8 cellular contexts compared by ENCODE assay signal in the genomic region with DNA sequence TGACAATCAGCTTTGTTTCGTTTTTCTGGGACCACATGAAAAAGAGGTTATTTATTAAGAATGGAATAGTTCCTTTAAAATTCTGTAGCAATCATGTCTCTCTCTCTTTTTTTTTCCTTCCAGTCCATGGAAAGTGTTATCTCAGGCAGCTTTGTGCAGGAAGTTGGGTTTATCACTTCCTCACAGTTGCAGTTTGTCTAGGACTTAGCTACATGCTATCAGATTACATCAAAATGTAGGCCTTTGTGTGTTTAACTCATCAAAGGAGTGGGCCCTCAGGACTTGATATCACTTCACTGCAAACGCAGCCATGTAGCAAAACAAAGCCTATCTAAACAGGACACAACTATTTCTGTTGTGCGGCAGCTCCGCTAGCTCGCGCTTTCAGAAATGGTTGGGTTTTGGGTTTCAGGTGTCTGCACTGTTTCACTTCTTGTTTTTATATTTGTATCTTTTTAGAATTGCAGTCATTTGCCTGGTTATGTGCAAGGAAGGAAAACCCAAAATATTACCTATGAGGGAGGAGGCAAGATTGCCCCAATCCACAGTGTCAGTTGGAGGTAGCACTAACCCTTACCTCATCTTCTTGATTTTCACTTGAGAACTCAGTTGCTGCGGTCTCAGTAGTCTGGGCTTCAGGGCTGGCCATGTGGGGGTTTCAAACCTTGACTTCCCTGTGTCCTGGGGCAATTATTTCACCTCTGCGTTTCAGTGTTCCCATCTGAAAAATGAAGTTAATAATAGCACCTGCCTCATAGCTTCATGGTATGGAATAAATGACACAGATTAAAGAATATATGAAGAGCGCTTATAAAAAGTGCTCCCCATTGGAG.
DNase-seq lines count a peak whose midpoint lies in the region; ATAC-seq and TF ChIP-seq lines count a peak whose summit lies in the region.

No MANE protein-coding gene starts in this region.

- POLR2A ChIA-PET in naive thymus-derived CD4-positive, alpha-beta T cell (lab: Charles Lee): no interaction called here

- H3K4me3 Mint-ChIP-seq in activated T-helper 1 cell treated with anti-CD3 and anti-CD28 coated beads, Interleukin-12 subunit alpha, Interleukin-12 subunit beta, Interleukin-2, Interleukin-4 antibody, amounts not matched to agents 30 ng/mL and 10 ng/mL and 1 ng/mL, durations not matched to agents 14 hours and 24 hours and 36 hours: no peak overlapping the region
- no peak overlapping the region for H3K4me3 Mint-ChIP-seq in naive thymus-derived CD4-positive, alpha-beta T cell
- H3K4me3 Mint-ChIP-seq in activated CD8-positive, alpha-beta memory T cell treated with anti-CD3 and anti-CD28 coated beads, Interleukin-2, amount 10 ng/mL, durations not matched to agents 7 days and 5 days: no peak overlapping the region

- TF ChIP-seq CTCF in GM12864 (IDR thresholded peaks at IDR 0.05; ENCODE audit: low read depth, low read length, missing control alignments): no peak

- ATAC-seq in GM21447 (IDR thresholded peaks at IDR 0.05; ENCODE audit: unreplicated experiment) (peak; percentile 81), HG03565 (IDR thresholded peaks at IDR 0.05; ENCODE audit: unreplicated experiment) (peak; percentile 86)
- ATAC-seq in naive thymus-derived CD4-positive, alpha-beta T cell: peak; percentile 38
- ATAC-seq in activated CD8-positive, alpha-beta memory T cell treated with anti-CD3 and anti-CD28 coated beads, Interleukin-2, amount 10 ng/mL, durations not matched to agents 7 days and 5 days: no peak

- no peaks in the 10 kb centered on the region for H3K4me1 ChIP-seq in naive thymus-derived CD4-positive, alpha-beta T cell (ENCODE audit: control insufficient read depth in 2 of 2, insufficient read depth in 2 of 2, low read length in 2 of 2)

- no peaks in the 10 kb centered on the region for H3K36me3 Mint-ChIP-seq in activated T-helper 1 cell treated with anti-CD3 and anti-CD28 coated beads, Interleukin-12 subunit alpha, Interleukin-12 subunit beta, Interleukin-2, Interleukin-4 antibody, amounts not matched to agents 30 ng/mL and 10 ng/mL and 1 ng/mL, durations not matched to agents 14 hours and 24 hours and 36 hours (ENCODE audit: low read depth)
- H3K36me3 Mint-ChIP-seq in naive thymus-derived CD4-positive, alpha-beta T cell: no peaks in the 10 kb centered on the region
- H3K36me3 Mint-ChIP-seq in activated CD8-positive, alpha-beta memory T cell treated with anti-CD3 and anti-CD28 coated beads, Interleukin-2, amount 10 ng/mL, durations not matched to agents 7 days and 5 days: no peaks in the 10 kb centered on the region

- no peaks in the 10 kb centered on the region for H3K36me3 ChIP-seq in naive thymus-derived CD4-positive, alpha-beta T cell (ENCODE audit: control insufficient read depth in 2 of 3, insufficient read depth in 3 of 3, low read length in 3 of 3)

- peaks cover 9% of the 10 kb centered on the region for H3K4me1 Mint-ChIP-seq in activated T-helper 1 cell treated with anti-CD3 and anti-CD28 coated beads, Interleukin-12 subunit alpha, Interleukin-12 subunit beta, Interleukin-2, Interleukin-4 antibody, amounts not matched to agents 30 ng/mL and 10 ng/mL and 1 ng/mL, durations not matched to agents 14 hours and 24 hours and 36 hours (ENCODE audit: low read depth)
- peaks cover 0 to 20% (median 12%) of the 10 kb centered on the region in 7 donors for H3K4me1 Mint-ChIP-seq in naive thymus-derived CD4-positive, alpha-beta T cell
- peaks cover 14% of the 10 kb centered on the region for H3K4me1 Mint-ChIP-seq in activated CD8-positive, alpha-beta memory T cell treated with anti-CD3 and anti-CD28 coated beads, Interleukin-2, amount 10 ng/mL, durations not matched to agents 7 days and 5 days

- H3K27ac Mint-ChIP-seq in activated T-helper 1 cell treated with anti-CD3 and anti-CD28 coated beads, Interleukin-12 subunit alpha, Interleukin-12 subunit beta, Interleukin-2, Interleukin-4 antibody, amounts not matched to agents 30 ng/mL and 10 ng/mL and 1 ng/mL, durations not matched to agents 14 hours and 24 hours and 36 hours: peak overlapping the region; percentile 34
- no peak overlapping the region for H3K27ac Mint-ChIP-seq in naive thymus-derived CD4-positive, alpha-beta T cell
- no peak overlapping the region for H3K27ac Mint-ChIP-seq in activated CD8-positive, alpha-beta memory T cell treated with anti-CD3 and anti-CD28 coated beads, Interleukin-2, amount 10 ng/mL, durations not matched to agents 7 days and 5 days

- no peaks in the 10 kb centered on the region for H3K9me3 ChIP-seq in naive thymus-derived CD4-positive, alpha-beta T cell (ENCODE audit: control insufficient read depth in 2 of 3, low read length in 3 of 3)

- H3K27ac ChIP-seq in naive thymus-derived CD4-positive, alpha-beta T cell (ENCODE audit: low read depth, low read length): no peak overlapping the region

- CTCF ChIA-PET in naive thymus-derived CD4-positive, alpha-beta T cell (lab: Charles Lee): no interaction called here
- CTCF ChIA-PET in activated CD8-positive, alpha-beta memory T cell treated with anti-CD3 and anti-CD28 coated beads, Interleukin-2, amount 10 ng/mL, durations not matched to agents 7 days and 5 days (lab: Charles Lee): no interaction called here

- H3K27me3 Mint-ChIP-seq in activated T-helper 1 cell treated with anti-CD3 and anti-CD28 coated beads, Interleukin-12 subunit alpha, Interleukin-12 subunit beta, Interleukin-2, Interleukin-4 antibody, amounts not matched to agents 30 ng/mL and 10 ng/mL and 1 ng/mL, durations not matched to agents 14 hours and 24 hours and 36 hours (ENCODE audit: insufficient read depth): no peaks in the 10 kb centered on the region
- peaks cover 0 to 3% (median 0%) of the 10 kb centered on the region in 5 donors for H3K27me3 Mint-ChIP-seq in naive thymus-derived CD4-positive, alpha-beta T cell
- no peaks in the 10 kb centered on the region for H3K27me3 Mint-ChIP-seq in activated CD8-positive, alpha-beta memory T cell treated with anti-CD3 and anti-CD28 coated beads, Interleukin-2, amount 10 ng/mL, durations not matched to agents 7 days and 5 days

- no peaks in the 10 kb centered on the region for H3K9me3 Mint-ChIP-seq in activated T-helper 1 cell treated with anti-CD3 and anti-CD28 coated beads, Interleukin-12 subunit alpha, Interleukin-12 subunit beta, Interleukin-2, Interleukin-4 antibody, amounts not matched to agents 30 ng/mL and 10 ng/mL and 1 ng/mL, durations not matched to agents 14 hours and 24 hours and 36 hours
- no peaks in the 10 kb centered on the region for H3K9me3 Mint-ChIP-seq in naive thymus-derived CD4-positive, alpha-beta T cell
- no peaks in the 10 kb centered on the region for H3K9me3 Mint-ChIP-seq in activated CD8-positive, alpha-beta memory T cell treated with anti-CD3 and anti-CD28 coated beads, Interleukin-2, amount 10 ng/mL, durations not matched to agents 7 days and 5 days (ENCODE audit: low read depth)

- DNase-seq in GM12864 (ENCODE audit: low read depth) (peak; percentile 92), posterior cingulate gyrus (no peak), AG08395 (ENCODE audit: low spot score) (no peak)
- DNase-seq in activated T-helper 1 cell treated with anti-CD3 and anti-CD28 coated beads, Interleukin-12 subunit alpha, Interleukin-12 subunit beta, Interleukin-2, Interleukin-4 antibody, amounts not matched to agents 30 ng/mL and 10 ng/mL and 1 ng/mL, durations not matched to agents 14 hours and 24 hours and 36 hours (ENCODE audit: low spot score): no peak
- DNase-seq in naive thymus-derived CD4-positive, alpha-beta T cell: no peak
- DNase-seq in activated CD8-positive, alpha-beta memory T cell treated with anti-CD3 and anti-CD28 coated beads, Interleukin-2, amount 10 ng/mL, durations not matched to agents 7 days and 5 days: no peak

- no peak overlapping the region for H3K4me3 ChIP-seq in GM12864 (ENCODE audit: low read depth, low read length)
- H3K4me3 ChIP-seq in naive thymus-derived CD4-positive, alpha-beta T cell (ENCODE audit: low read length): no peak overlapping the region

- intact Hi-C loops in activated T-helper 1 cell treated with anti-CD3 and anti-CD28 coated beads, Interleukin-12 subunit alpha, Interleukin-12 subunit beta, Interleukin-2, Interleukin-4 antibody, amounts not matched to agents 30 ng/mL and 10 ng/mL and 1 ng/mL, durations not matched to agents 14 hours and 24 hours and 36 hours (cut with micrococcal nuclease): no loop called here
- intact Hi-C loops in naive thymus-derived CD4-positive, alpha-beta T cell (cut with micrococcal nuclease): no loop called here
- intact Hi-C loops in posterior cingulate gyrus (cut with DNase I): no loop called here

- no peaks in the 10 kb centered on the region for H3K27me3 ChIP-seq in naive thymus-derived CD4-positive, alpha-beta T cell (ENCODE audit: control insufficient read depth in 2 of 2, insufficient read depth in 2 of 2, low read length in 2 of 2)
